Comparison of ENCODE assay signal across 14 cellular contexts in genomic region chr11:123235687-123236261, GRCh38. TPM values are rescaled to one million over a fixed set of nuclear protein-coding genes. Genes with fewer than 3 reads are reported as not detected.
DNase-seq lines count a peak whose midpoint lies in the region; TF ChIP-seq lines count a peak whose summit lies in the region.
"Had no signal": no experiment of that assay in that cellular context is flagged by ENCODE, and none has a peak within 500 bp of the region (broad histone marks: within the 10 kb centered on the region; RNA-seq: fewer than 3 reads in every experiment).

No MANE protein-coding gene starts in this region.

- TF ChIP-seq CTCF in cardiac muscle cell (IDR thresholded peaks at IDR 0.05; ENCODE audit: low read depth, low read length), result peak; percentile 43
- no peak for TF ChIP-seq CTCF in sigmoid colon (IDR thresholded peaks at IDR 0.05)

- H3K4me2 ChIP-seq in BLaER1 treated with 17β-estradiol and CSF1 and Interleukin-3, amounts not matched to agents 10 nM and 100 nM, result peak overlapping the region in 7 of 11 experiments; percentile 23 to 40 (median 34); a peak in 8 of 22 replicates

- no peaks in the 10 kb centered on the region for H3K36me3 ChIP-seq in BLaER1 treated with 17β-estradiol and CSF1 and Interleukin-3, amounts not matched to agents 10 nM and 100 nM
- H3K36me3 ChIP-seq in adipocyte (ENCODE audit: control insufficient read depth, insufficient read depth, low read length, severe bottlenecking), result no peaks in the 10 kb centered on the region
- no peaks in the 10 kb centered on the region for H3K36me3 ChIP-seq in cardiac muscle cell
- no peaks in the 10 kb centered on the region for H3K36me3 ChIP-seq in sigmoid colon
- H3K36me3 ChIP-seq: breast epithelium, MG63 had no signal

- H4K20me1 ChIP-seq in BLaER1 treated with 17β-estradiol and CSF1 and Interleukin-3, amounts not matched to agents 10 nM and 100 nM, result no peaks in the 10 kb centered on the region

- intact Hi-C loops in sigmoid colon (cut with DNase I) (no loop called here), head of caudate nucleus (cut with DNase I) (no loop called here)

- WGBS in sigmoid colon, 2 donors, result 76 to 77% methylated on average over 10 of the region's 10 CpGs

- peaks cover 10 to 37% (median 25%) of the 10 kb centered on the region in 10 experiments for H3K4me1 ChIP-seq in BLaER1 treated with 17β-estradiol and CSF1 and Interleukin-3, amounts not matched to agents 10 nM and 100 nM
- H3K4me1 ChIP-seq in adipocyte (ENCODE audit: control insufficient read depth, insufficient read depth, low read length), result peaks cover 73% of the 10 kb centered on the region
- H3K4me1 ChIP-seq in cardiac muscle cell (ENCODE audit: low read depth), result peaks cover 8% of the 10 kb centered on the region
- peaks cover 0 to 47% (median 28%) of the 10 kb centered on the region in 4 donors for H3K4me1 ChIP-seq in sigmoid colon
- H3K4me1 ChIP-seq: breast epithelium had no signal

- H3K27ac ChIP-seq in BLaER1 treated with 17β-estradiol and CSF1 and Interleukin-3, amounts not matched to agents 10 nM and 100 nM, result no peak overlapping the region
- H3K27ac ChIP-seq in cardiac muscle cell (no peak overlapping the region), sigmoid colon (peak overlapping the region; percentile 6 to 75 (median 68))

- TF ChIP-seq POLR2A in sigmoid colon (IDR thresholded peaks at IDR 0.05), result no peak

- H3K27me3 ChIP-seq in BLaER1 treated with 17β-estradiol and CSF1 and Interleukin-3, amounts not matched to agents 10 nM and 100 nM, result no peaks in the 10 kb centered on the region
- H3K27me3 ChIP-seq in adipocyte (replicated peaks; ENCODE audit: control insufficient read depth, insufficient read depth, low read length) (no peaks in the 10 kb centered on the region), cardiac muscle cell (no peaks in the 10 kb centered on the region), sigmoid colon (no peaks in the 10 kb centered on the region)
- H3K27me3 ChIP-seq: breast epithelium, MG63 had no signal

- DNase-seq in adipocyte (ENCODE audit: low read depth) (peak; percentile 65), cardiac muscle cell (ENCODE audit: low read depth in 1 of 2, low spot score in 1 of 2) (peak in 1 of 2 donors; percentile 92), sigmoid colon (peak; percentile 71), head of caudate nucleus (no peak), amygdala (lab: John Stamatoyannopoulos, UW) (no peak), DMS53 treated with DMSO at 0.1 percent for 48 hours (lab: John Stamatoyannopoulos, UW; ENCODE audit: unreplicated experiment) (no peak)
- no peak for DNase-seq in effector CD4-positive, alpha-beta T cell
- DNase-seq: AML-193, NCI-H2029, NCI-H524 treated with DMSO at 0.1 percent for 48 hours had no signal

- no peak overlapping the region for H3K9ac ChIP-seq in BLaER1 treated with 17β-estradiol and CSF1 and Interleukin-3, amounts not matched to agents 10 nM and 100 nM
- peak overlapping the region; percentile 79 for H3K9ac ChIP-seq in adipocyte (ENCODE audit: low read length)

- TF ChIP-seq EP300 in sigmoid colon (IDR thresholded peaks at IDR 0.05), result no peak

- no peaks in the 10 kb centered on the region for H3K9me3 ChIP-seq in BLaER1 treated with 17β-estradiol and CSF1 and Interleukin-3, amounts not matched to agents 10 nM and 100 nM (replicated peaks in 1 of 11)
- H3K9me3 ChIP-seq in adipocyte (ENCODE audit: control insufficient read depth, low read length), result no peaks in the 10 kb centered on the region
- H3K9me3 ChIP-seq in cardiac muscle cell (ENCODE audit: low read depth), result no peaks in the 10 kb centered on the region
- H3K9me3 ChIP-seq in sigmoid colon, result no peaks in the 10 kb centered on the region
- H3K9me3 ChIP-seq: breast epithelium, MG63, mucosa of descending colon had no signal

- H3K4me3 ChIP-seq in BLaER1 treated with 17β-estradiol and CSF1 and Interleukin-3, amounts not matched to agents 10 nM and 100 nM, result no peak overlapping the region
- peak overlapping the region; percentile 71 for H3K4me3 ChIP-seq in adipocyte (ENCODE audit: low read length)
- H3K4me3 ChIP-seq in cardiac muscle cell, result no peak overlapping the region
- H3K4me3 ChIP-seq in sigmoid colon, result no peak overlapping the region
- H3K4me3 ChIP-seq: breast epithelium, MG63, mucosa of descending colon had no signal

RNA-seq across cellular contexts. Expression of gene CLMP, which starts 40.7 kb away (rescaled TPM):
- total RNA-seq in cardiac muscle cell (4.2 and 8.4 TPM in 2 replicates), sigmoid colon (100 to 1,000 TPM; 104 to 180 (median 164) TPM)
- polyA plus RNA-seq in cardiac muscle cell (2.1 and 5.1 TPM in 2 replicates), sigmoid colon (10 to 100 TPM in 1 of 3 donors, 1 to 10 TPM in 2; 1.4 to 12.1 (median 9.0) TPM)

Comparison
In these comparisons a context has a peak if more than half of its experiments do, and no peak if none do; other contexts are left out.
1. H3K27ac ChIP-seq: peak in sigmoid colon (4 of 4); none in BLaER1 treated with 17β-estradiol and CSF1 and Interleukin-3, amounts not matched to agents 10 nM and 100 nM (0 of 11) and cardiac muscle cell (single experiment).
2. DNase-seq: peak in adipocyte (single experiment) and sigmoid colon (single experiment); none in head of caudate nucleus (0 of 42), amygdala (0 of 56), DMS53 treated with DMSO at 0.1 percent for 48 hours (single experiment) and effector CD4-positive, alpha-beta T cell (single experiment).
3. RNA of gene CLMP, which starts 40.7 kb away (total RNA-seq): 104 to 180 TPM in sigmoid colon; 4.2 to 8.4 TPM in cardiac muscle cell; every median in the first group is over 10 times any median in the second.